Comparison of ENCODE assay signal across 8 cellular contexts in the genomic region with DNA sequence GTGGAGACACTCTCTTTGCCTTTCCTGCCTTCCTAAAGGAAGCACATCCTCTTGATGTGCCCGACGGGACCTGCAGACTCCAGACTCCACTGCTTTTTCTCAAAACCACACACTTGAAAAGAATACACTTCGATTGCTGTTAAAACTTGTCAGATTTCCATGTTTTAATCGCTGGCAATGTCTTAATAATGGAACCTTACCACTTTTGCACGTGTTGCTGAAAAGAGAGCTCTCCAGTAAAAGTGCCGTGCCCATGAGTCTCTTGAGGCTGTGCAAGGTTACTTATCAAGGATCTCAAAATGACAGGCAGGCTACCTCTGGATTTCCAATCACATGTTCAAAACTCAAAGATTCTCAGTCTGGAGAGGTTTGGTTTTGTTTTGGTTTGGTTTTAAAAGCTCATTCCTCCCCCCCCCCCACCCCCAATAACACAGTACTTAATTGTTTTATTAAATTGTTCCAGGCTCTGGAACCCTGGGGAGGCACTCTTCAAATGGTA. TPM values are rescaled to one million over a fixed set of nuclear protein-coding genes. Genes with fewer than 3 reads are reported as not detected.
A peak's percentile ranks its signal among the peaks of the same experiment; 100 is the strongest.
DNase-seq lines count a peak whose midpoint lies in the region; ATAC-seq and TF ChIP-seq lines count a peak whose summit lies in the region.

No MANE protein-coding gene starts in this region.

- peak overlapping the region; percentile 10 for H2AFZ ChIP-seq in trophoblast cell (ENCODE audit: insufficient read depth, low read length, poor library complexity)

- H2AK5ac ChIP-seq in trophoblast cell (ENCODE audit: low read length): no peak overlapping the region

- H3K4me2 ChIP-seq in trophoblast cell (ENCODE audit: low read length): peak overlapping the region; percentile 78

- H2BK5ac ChIP-seq in trophoblast cell (ENCODE audit: low read depth, low read length, poor library complexity): peak overlapping the region; percentile 91

- H3K27ac ChIP-seq in esophagus (ENCODE audit: low read depth in 2 of 2, low read length in 1 of 2) (peak overlapping the region; percentile 59 to 60), trophoblast cell (ENCODE audit: low read depth, low read length) (peak overlapping the region; percentile 95), body of pancreas (no peak overlapping the region)

- intact Hi-C loops in body of pancreas (cut with DNase I): no loop called here

- peak overlapping the region; percentile 28 for H3K4ac ChIP-seq in trophoblast cell (ENCODE audit: low read depth, low read length)

- TF ChIP-seq CTCF in body of pancreas (IDR thresholded peaks at IDR 0.05): no peak

- peak overlapping the region; percentile 97 for H4K91ac ChIP-seq in trophoblast cell (ENCODE audit: low read depth, low read length)

- peak overlapping the region; percentile 92 for H4K8ac ChIP-seq in trophoblast cell (ENCODE audit: low read depth, low read length)

- ATAC-seq in GM21526 (IDR thresholded peaks at IDR 0.05; ENCODE audit: low FRiP score, unreplicated experiment) (no peak), body of pancreas (no peak), GM21515 (IDR thresholded peaks at IDR 0.05; ENCODE audit: unreplicated experiment) (no peak)

- peak; percentile 66 for DNase-seq in OCI-M1 (lab: John Stamatoyannopoulos, UW)
- no peak for DNase-seq in trophoblast cell
- no peak for DNase-seq in stimulated activated CD4-positive, alpha-beta T cell treated with anti-CD3 and anti-CD28 coated beads, Interleukin-4, amount 100 ng/mL, for 1 hour
- DNase-seq in body of pancreas: no peak

- H3K4me3 ChIP-seq in esophagus (ENCODE audit: low read depth in 1 of 2, low read length in 2 of 2) (peak overlapping the region; percentile 45 to 48), trophoblast cell (ENCODE audit: low read depth, low read length) (no peak overlapping the region), body of pancreas (no peak overlapping the region)

- peaks cover 12% of the 10 kb centered on the region for H3K79me2 ChIP-seq in trophoblast cell (ENCODE audit: control insufficient read depth, insufficient read depth, low read length, poor library complexity)

- H3K23ac ChIP-seq in trophoblast cell (ENCODE audit: low read length): no peak overlapping the region

- no peaks in the 10 kb centered on the region; the same call in 1 of the 2 replicates for H3K9me3 ChIP-seq in ES-I3 (ENCODE audit: control insufficient read depth, insufficient read depth, low read length)
- no peaks in the 10 kb centered on the region for H3K9me3 ChIP-seq in esophagus (ENCODE audit: control insufficient read depth in 2 of 2, insufficient read depth in 1 of 2, low read depth in 1 of 2, low read length in 1 of 2)
- no peaks in the 10 kb centered on the region for H3K9me3 ChIP-seq in trophoblast cell (ENCODE audit: insufficient read depth, low read depth, low read length)
- no peaks in the 10 kb centered on the region for H3K9me3 ChIP-seq in body of pancreas

- no peak overlapping the region for H4K12ac ChIP-seq in trophoblast cell (ENCODE audit: low read depth, low read length)

- H3K4me1 ChIP-seq in ES-I3 (ENCODE audit: insufficient read depth, low read length) (peaks cover 20% of the 10 kb centered on the region), esophagus (ENCODE audit: control insufficient read depth in 2 of 2, insufficient read depth in 2 of 2, low read length in 1 of 2) (peaks cover 5 to 6% of the 10 kb centered on the region in 2 donors), trophoblast cell (ENCODE audit: control insufficient read depth in 1 of 2, insufficient read depth in 2 of 2, low read length in 2 of 2) (peaks cover 28 to 33% of the 10 kb centered on the region in 2 experiments), body of pancreas (peaks cover 12% of the 10 kb centered on the region)

- peak overlapping the region; percentile 92 for H3K18ac ChIP-seq in trophoblast cell (ENCODE audit: low read length)

- H3K27me3 ChIP-seq in esophagus (ENCODE audit: control insufficient read depth in 1 of 2, insufficient read depth in 2 of 2, low read length in 2 of 2): peaks cover 0 to 10% of the 10 kb centered on the region in 2 donors
- peaks cover 5% of the 10 kb centered on the region for H3K27me3 ChIP-seq in trophoblast cell (ENCODE audit: insufficient read depth, low read length)
- peaks cover 0 to 37% of the 10 kb centered on the region in 2 donors for H3K27me3 ChIP-seq in body of pancreas

- peak overlapping the region; percentile 95 for H3K14ac ChIP-seq in trophoblast cell (ENCODE audit: low read length)

- no peak overlapping the region for H2BK12ac ChIP-seq in trophoblast cell (ENCODE audit: low read length)

- WGBS in esophagus, 2 donors: 17 to 23% methylated on average over 6 of the region's 6 CpGs
- WGBS in trophoblast cell (ENCODE audit: extremely low coverage, insufficient coverage, insufficient read length): no CpG with 5 or more reads among the region's 6 CpGs
- WGBS in body of pancreas, 2 donors: 30 to 41% methylated on average over 6 of the region's 6 CpGs

- H3K79me1 ChIP-seq in trophoblast cell (ENCODE audit: low read length): peaks cover 39% of the 10 kb centered on the region

- H3K9ac ChIP-seq in ES-I3 (ENCODE audit: low read depth, low read length) (peak overlapping the region; percentile 27; the same call in 1 of the 2 replicates), trophoblast cell (ENCODE audit: low read length) (no peak overlapping the region)

- no peaks in the 10 kb centered on the region for H3K36me3 ChIP-seq in ES-I3 (ENCODE audit: insufficient read depth, low read length)
- no peaks in the 10 kb centered on the region for H3K36me3 ChIP-seq in esophagus (ENCODE audit: control insufficient read depth in 2 of 2, insufficient read depth in 2 of 2, low read length in 1 of 2)
- no peaks in the 10 kb centered on the region for H3K36me3 ChIP-seq in trophoblast cell (ENCODE audit: control insufficient read depth in 1 of 2, insufficient read depth in 2 of 2, low read length in 2 of 2)
- H3K36me3 ChIP-seq in body of pancreas (replicated peaks in 1 of 2; ENCODE audit: insufficient read depth in 1 of 2, low read depth in 2 of 2): no peaks in the 10 kb centered on the region

- TF ChIP-seq POLR2A in body of pancreas (IDR thresholded peaks at IDR 0.05): no peak

- H2BK120ac ChIP-seq in trophoblast cell (ENCODE audit: insufficient read depth, low read length, poor library complexity): peak overlapping the region; percentile 92

RNA-seq across cellular contexts. Expression of gene TFAP2A, which starts 12.0 kb away (rescaled TPM):
- 10 to 100 TPM; 20.9 to 28.8 TPM for polyA plus RNA-seq in esophagus
- 329 and 338 TPM in 2 replicates for polyA plus RNA-seq in trophoblast cell (2013)
- total RNA-seq in body of pancreas: not detected

Comparison
In these comparisons a context has a peak if more than half of its experiments do, and no peak if none do; other contexts are left out.
1. H3K27ac ChIP-seq: peak in esophagus (2 of 2) and trophoblast cell (single experiment); none in body of pancreas (0 of 4).
2. H3K4me3 ChIP-seq: peak in esophagus (2 of 2); none in trophoblast cell (single experiment) and body of pancreas (0 of 2).